12 cellular contexts compared by ENCODE assay signal in genomic region chr10:32189400-32190084, GRCh38.
DNase-seq lines count a peak whose midpoint lies in the region; ATAC-seq, FAIRE-seq and TF ChIP-seq lines count a peak whose summit lies in the region.
"Had no signal": no experiment of that assay in that cellular context is flagged by ENCODE, and none has a peak within 500 bp of the region (broad histone marks: within the 10 kb centered on the region; RNA-seq: fewer than 3 reads in every experiment).

No MANE protein-coding gene starts in this region.

- peaks cover 6% of the 10 kb centered on the region for H3K4me1 Mint-ChIP-seq in stimulated activated memory B cell treated with anti-CD40 and anti-IgM and Interleukin-4, amounts not matched to agents 10 μg/mL and 1 μg/mL and 100 μg/mL, for 72 hours

- H3K36me3 Mint-ChIP-seq in stimulated activated memory B cell treated with anti-CD40 and anti-IgM and Interleukin-4, amounts not matched to agents 10 μg/mL and 1 μg/mL and 100 μg/mL, for 72 hours: no peaks in the 10 kb centered on the region

- H3K9me3 ChIP-seq in A549: no peaks in the 10 kb centered on the region

- H3K27ac Mint-ChIP-seq in stimulated activated memory B cell treated with anti-CD40 and anti-IgM and Interleukin-4, amounts not matched to agents 10 μg/mL and 1 μg/mL and 100 μg/mL, for 72 hours: no peak overlapping the region

- no peaks in the 10 kb centered on the region for H3K9me3 Mint-ChIP-seq in stimulated activated memory B cell treated with anti-CD40 and anti-IgM and Interleukin-4, amounts not matched to agents 10 μg/mL and 1 μg/mL and 100 μg/mL, for 72 hours

- CTCF ChIA-PET in A549 (lab: Yijun Ruan, JAX): interaction anchor here (0.7 to 3.3 kb wide), 17 partner anchors 9 to 184 kb away, joined by 3 to 22 read pairs (median 4); no protein-coding TSS in a partner anchor

- no peak for TF ChIP-seq EP300 in A549 (IDR thresholded peaks at IDR 0.05)

- no peak for TF ChIP-seq POLR2A in A549 (IDR thresholded peaks at IDR 0.05; ENCODE audit: low read length)

- ATAC-seq in A549 (peak; percentile 78 to 88), left colon (peak; percentile 96), GM19397 (IDR thresholded peaks at IDR 0.05; ENCODE audit: unreplicated experiment) (no peak), HG03280 (IDR thresholded peaks at IDR 0.05; ENCODE audit: unreplicated experiment) (no peak)
- ATAC-seq in stimulated activated memory B cell treated with anti-CD40 and anti-IgM and Interleukin-4, amounts not matched to agents 10 μg/mL and 1 μg/mL and 100 μg/mL, for 72 hours: no peak

- WGBS in A549 (ENCODE audit: missing lambda C conversion rate): 86% methylated on average over 5 of the region's 5 CpGs

- H3K4me3 ChIP-seq in A549: no peak overlapping the region

- TF ChIP-seq RAD21 in A549 (conservative IDR thresholded peaks at IDR 0.05 in 1 of 2, IDR thresholded peaks at IDR 0.05 in 1 of 2): no peak

- no peak overlapping the region for H3K27ac ChIP-seq in A549
- H3K27ac ChIP-seq: HL-60 had no signal

- H3K4me3 Mint-ChIP-seq in stimulated activated memory B cell treated with anti-CD40 and anti-IgM and Interleukin-4, amounts not matched to agents 10 μg/mL and 1 μg/mL and 100 μg/mL, for 72 hours: no peak overlapping the region

- peaks cover 15% of the 10 kb centered on the region; the same call in 2 of the 3 replicates for H3K4me1 ChIP-seq in A549

- H3K27me3 Mint-ChIP-seq in stimulated activated memory B cell treated with anti-CD40 and anti-IgM and Interleukin-4, amounts not matched to agents 10 μg/mL and 1 μg/mL and 100 μg/mL, for 72 hours: no peaks in the 10 kb centered on the region

- DNase-seq in A549 (ENCODE audit: low read depth in 1 of 2, low spot score in 1 of 2): peak in 1 of 2 experiments; percentile 70
- peak; percentile 34 for DNase-seq in HCEC 1CT
- peak; percentile 8 for DNase-seq in SW480 (ENCODE audit: low spot score)
- DNase-seq in left colon: peak in 1 of 2 donors; percentile 16
- no peak for DNase-seq in stimulated activated CD4-positive, alpha-beta T cell treated with anti-CD3 and anti-CD28 coated beads, Interleukin-2, amount 100 ng/mL, for 48 hours
- DNase-seq: DND-41, occipital lobe, RPMI8226 had no signal

- peak; percentile 12; the same call in 1 of the 3 replicates for TF ChIP-seq CTCF in A549 (IDR thresholded peaks at IDR 0.05)

- intact Hi-C loops in left colon (cut with DNase I, micrococcal nuclease): loop anchor here in 1 of 2 donors (10.0 kb wide), 1 partner anchor 155 kb away; the partner anchor contains the start of gene EPC1

- POLR2A ChIA-PET in A549 (lab: Yijun Ruan, JAX): no interaction called here

- FAIRE-seq in A549 (lab: Jason Lieb, UNC): no peak

- H3K4me2 ChIP-seq in A549: peak overlapping the region; percentile 16; the same call in 1 of the 3 replicates

TF ChIP-seq in A549, 52 proteins besides CTCF, POLR2A, EP300 and RAD21:
- no peak for TF ChIP-seq HOXB13 (CRISPR knock-in tag; IDR thresholded peaks at IDR 0.05; ENCODE audit: low read depth)
- peak; percentile 56 for TF ChIP-seq GATA3 (IDR thresholded peaks at IDR 0.05; ENCODE audit: borderline replicate concordance)
- TF ChIP-seq ESRRA (IDR thresholded peaks at IDR 0.05; ENCODE audit: borderline replicate concordance, low read length): no peak

Comparison
In these comparisons a context has a peak if more than half of its experiments do, and no peak if none do; other contexts are left out.
1. ATAC-seq: peak in A549 (2 of 2) and left colon (single experiment); none in GM19397 (single experiment), HG03280 (single experiment) and stimulated activated memory B cell treated with anti-CD40 and anti-IgM and Interleukin-4, amounts not matched to agents 10 μg/mL and 1 μg/mL and 100 μg/mL, for 72 hours (single experiment).
2. DNase-seq: peak in HCEC 1CT (single experiment) and SW480 (single experiment); none in stimulated activated CD4-positive, alpha-beta T cell treated with anti-CD3 and anti-CD28 coated beads, Interleukin-2, amount 100 ng/mL, for 48 hours (0 of 2).